ENCODE assay signal across 2 cellular contexts in the genomic region with DNA sequence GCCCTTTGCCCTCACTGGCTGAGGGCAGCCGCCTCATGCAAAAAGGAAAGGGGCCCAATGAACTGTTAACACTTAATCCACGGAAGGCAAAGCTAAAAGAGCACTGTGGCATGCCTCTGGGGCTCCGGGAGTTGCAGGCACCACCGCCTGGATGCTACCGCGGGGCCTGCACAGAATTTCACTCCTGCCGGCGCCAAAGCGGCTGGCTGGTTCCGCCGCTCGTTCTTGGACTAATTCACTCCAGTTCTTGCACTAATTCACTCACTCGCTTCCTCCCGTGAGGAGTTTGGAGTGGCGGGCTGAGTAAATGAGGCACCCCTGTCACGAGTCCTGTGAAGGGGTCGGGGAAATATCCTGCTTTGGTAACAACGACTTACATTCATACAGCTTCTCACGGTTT.
TF ChIP-seq lines count a peak whose summit lies in the region.

No MANE protein-coding gene starts in this region.

TF ChIP-seq in GM23338, 12 proteins besides CTCF, POLR2A, EP300 and RAD21 (continued from another document):
- TF ChIP-seq, protein P1, sequence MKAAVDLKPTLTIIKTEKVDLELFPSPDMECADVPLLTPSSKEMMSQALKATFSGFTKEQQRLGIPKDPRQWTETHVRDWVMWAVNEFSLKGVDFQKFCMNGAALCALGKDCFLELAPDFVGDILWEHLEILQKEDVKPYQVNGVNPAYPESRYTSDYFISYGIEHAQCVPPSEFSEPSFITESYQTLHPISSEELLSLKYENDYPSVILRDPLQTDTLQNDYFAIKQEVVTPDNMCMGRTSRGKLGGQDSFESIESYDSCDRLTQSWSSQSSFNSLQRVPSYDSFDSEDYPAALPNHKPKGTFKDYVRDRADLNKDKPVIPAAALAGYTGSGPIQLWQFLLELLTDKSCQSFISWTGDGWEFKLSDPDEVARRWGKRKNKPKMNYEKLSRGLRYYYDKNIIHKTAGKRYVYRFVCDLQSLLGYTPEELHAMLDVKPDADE (IDR thresholded peaks at IDR 0.05): no peak
- TF ChIP-seq EZH2phosphoT487 (IDR thresholded peaks at IDR 0.05; ENCODE audit: unreplicated experiment) (no peak), NANOG (IDR thresholded peaks at IDR 0.05; ENCODE audit: borderline replicate concordance) (no peak)

TF ChIP-seq in WTC11, 78 proteins besides CTCF, POLR2A, EP300 and RAD21 (continued from another document):
- TF ChIP-seq, protein P2, sequence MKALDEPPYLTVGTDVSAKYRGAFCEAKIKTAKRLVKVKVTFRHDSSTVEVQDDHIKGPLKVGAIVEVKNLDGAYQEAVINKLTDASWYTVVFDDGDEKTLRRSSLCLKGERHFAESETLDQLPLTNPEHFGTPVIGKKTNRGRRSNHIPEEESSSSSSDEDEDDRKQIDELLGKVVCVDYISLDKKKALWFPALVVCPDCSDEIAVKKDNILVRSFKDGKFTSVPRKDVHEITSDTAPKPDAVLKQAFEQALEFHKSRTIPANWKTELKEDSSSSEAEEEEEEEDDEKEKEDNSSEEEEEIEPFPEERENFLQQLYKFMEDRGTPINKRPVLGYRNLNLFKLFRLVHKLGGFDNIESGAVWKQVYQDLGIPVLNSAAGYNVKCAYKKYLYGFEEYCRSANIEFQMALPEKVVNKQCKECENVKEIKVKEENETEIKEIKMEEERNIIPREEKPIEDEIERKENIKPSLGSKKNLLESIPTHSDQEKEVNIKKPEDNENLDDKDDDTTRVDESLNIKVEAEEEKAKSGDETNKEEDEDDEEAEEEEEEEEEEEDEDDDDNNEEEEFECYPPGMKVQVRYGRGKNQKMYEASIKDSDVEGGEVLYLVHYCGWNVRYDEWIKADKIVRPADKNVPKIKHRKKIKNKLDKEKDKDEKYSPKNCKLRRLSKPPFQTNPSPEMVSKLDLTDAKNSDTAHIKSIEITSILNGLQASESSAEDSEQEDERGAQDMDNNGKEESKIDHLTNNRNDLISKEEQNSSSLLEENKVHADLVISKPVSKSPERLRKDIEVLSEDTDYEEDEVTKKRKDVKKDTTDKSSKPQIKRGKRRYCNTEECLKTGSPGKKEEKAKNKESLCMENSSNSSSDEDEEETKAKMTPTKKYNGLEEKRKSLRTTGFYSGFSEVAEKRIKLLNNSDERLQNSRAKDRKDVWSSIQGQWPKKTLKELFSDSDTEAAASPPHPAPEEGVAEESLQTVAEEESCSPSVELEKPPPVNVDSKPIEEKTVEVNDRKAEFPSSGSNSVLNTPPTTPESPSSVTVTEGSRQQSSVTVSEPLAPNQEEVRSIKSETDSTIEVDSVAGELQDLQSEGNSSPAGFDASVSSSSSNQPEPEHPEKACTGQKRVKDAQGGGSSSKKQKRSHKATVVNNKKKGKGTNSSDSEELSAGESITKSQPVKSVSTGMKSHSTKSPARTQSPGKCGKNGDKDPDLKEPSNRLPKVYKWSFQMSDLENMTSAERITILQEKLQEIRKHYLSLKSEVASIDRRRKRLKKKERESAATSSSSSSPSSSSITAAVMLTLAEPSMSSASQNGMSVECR (CRISPR knock-in tag; IDR thresholded peaks at IDR 0.05; ENCODE audit: borderline replicate concordance): no peak
- no peak for TF ChIP-seq ZNF671 (CRISPR knock-in tag; IDR thresholded peaks at IDR 0.05)
- TF ChIP-seq KAT7 (CRISPR knock-in tag; IDR thresholded peaks at IDR 0.05; ENCODE audit: borderline replicate concordance): no peak
- no peak for TF ChIP-seq ATF1 (CRISPR knock-in tag; IDR thresholded peaks at IDR 0.05)
- no peak for TF ChIP-seq GABPB1 (CRISPR knock-in tag; IDR thresholded peaks at IDR 0.05)
- no peak for TF ChIP-seq TP53 (CRISPR knock-in tag; IDR thresholded peaks at IDR 0.05)
- TF ChIP-seq CREB1 (CRISPR knock-in tag; IDR thresholded peaks at IDR 0.05): no peak
- TF ChIP-seq, protein P3, sequence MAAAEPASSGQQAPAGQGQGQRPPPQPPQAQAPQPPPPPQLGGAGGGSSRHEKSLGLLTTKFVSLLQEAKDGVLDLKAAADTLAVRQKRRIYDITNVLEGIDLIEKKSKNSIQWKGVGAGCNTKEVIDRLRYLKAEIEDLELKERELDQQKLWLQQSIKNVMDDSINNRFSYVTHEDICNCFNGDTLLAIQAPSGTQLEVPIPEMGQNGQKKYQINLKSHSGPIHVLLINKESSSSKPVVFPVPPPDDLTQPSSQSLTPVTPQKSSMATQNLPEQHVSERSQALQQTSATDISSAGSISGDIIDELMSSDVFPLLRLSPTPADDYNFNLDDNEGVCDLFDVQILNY (CRISPR knock-in tag; IDR thresholded peaks at IDR 0.05): no peak
- TF ChIP-seq HMGA2 (CRISPR knock-in tag; IDR thresholded peaks at IDR 0.05): no peak
